Comparison of ENCODE assay signal across 32 cellular contexts in the genomic region with DNA sequence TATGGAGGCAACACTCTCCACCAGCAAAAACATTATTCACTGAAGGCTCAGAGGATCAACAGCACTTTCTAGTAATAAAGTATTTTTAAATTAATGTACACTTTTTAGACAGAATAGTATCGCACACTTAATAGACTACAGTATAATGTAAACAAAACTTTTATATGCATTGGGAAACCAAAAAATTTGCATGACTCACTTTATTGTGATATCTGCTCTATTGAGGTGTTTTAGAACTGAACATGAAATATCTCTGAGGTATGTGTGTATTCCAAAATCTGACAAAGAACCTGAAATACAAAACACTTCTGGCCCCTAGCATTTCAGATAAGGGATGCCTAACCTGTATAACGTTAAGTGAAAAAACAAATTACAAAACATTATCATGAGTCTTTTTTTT.
"Had no signal": no experiment of that assay in that cellular context is flagged by ENCODE, and none has a peak within 500 bp of the region (broad histone marks: within the 10 kb centered on the region; RNA-seq: fewer than 3 reads in every experiment).

No MANE protein-coding gene starts in this region.

- FAIRE-seq: TTC549 had no signal

- H3K4me1 Mint-ChIP-seq: activated B cell treated with CpG ODN at 0.5 μM for 24 hours; activated CD4-positive, alpha-beta T cell treated with anti-CD3 and anti-CD28 coated beads, Interleukin-2, amount 10 ng/mL, durations not matched to agents 24 days and 14 days; activated naive CD4-positive, alpha-beta T cell treated with anti-CD3 and anti-CD28 coated beads, Interleukin-2, amount 10 ng/mL, durations not matched to agents 7 days and 5 days; activated naive CD4-positive, alpha-beta T cell treated with anti-CD3 and anti-CD28 coated beads, Interleukin-2, amount 50 U/mL, for 24 hours; activated naive CD8-positive, alpha-beta T cell treated with anti-CD3 and anti-CD28 coated beads, Interleukin-2, amount 10 ng/mL, durations not matched to agents 7 days and 5 days; activated naive CD8-positive, alpha-beta T cell treated with anti-CD3 and anti-CD28 coated beads, Interleukin-2, amount 50 U/mL, for 24 hours had no signal

- H3K9me3 ChIP-seq: ascending aorta had no signal

- H3K4me3 Mint-ChIP-seq: activated B cell treated with CpG ODN at 0.5 μM for 24 hours; activated CD4-positive, alpha-beta memory T cell treated with anti-CD3 and anti-CD28 coated beads for 36 hours; activated CD4-positive, alpha-beta T cell treated with anti-CD3 and anti-CD28 coated beads, Interleukin-2, amount 10 ng/mL, durations not matched to agents 24 days and 14 days; activated CD8-positive, alpha-beta T cell treated with anti-CD3 and anti-CD28 coated beads for 36 hours; activated naive CD4-positive, alpha-beta T cell treated with anti-CD3 and anti-CD28 coated beads, Interleukin-2, amount 10 ng/mL, durations not matched to agents 7 days and 5 days; activated naive CD4-positive, alpha-beta T cell treated with anti-CD3 and anti-CD28 coated beads, Interleukin-2, amount 50 U/mL, for 24 hours; activated naive CD8-positive, alpha-beta T cell; activated naive CD8-positive, alpha-beta T cell treated with anti-CD3 and anti-CD28 coated beads, Interleukin-2, amount 10 ng/mL, durations not matched to agents 7 days and 5 days; activated naive CD8-positive, alpha-beta T cell treated with anti-CD3 and anti-CD28 coated beads, Interleukin-2, amount 50 U/mL, for 24 hours; activated T-cell treated with anti-CD3 and anti-CD28 coated beads, Interleukin-2, amount 50 U/mL, for 24 hours; brain; T-helper 1 cell treated with Interleukin-12 subunit alpha and Interleukin-12 subunit beta and Interleukin-4 antibody, amounts not matched to agents 30 μg/mL and 1 μg/mL, for 36 hours; T-helper 2 cell treated with Interferon-gamma antibody and Interleukin-4, amounts not matched to agents 5 μg/mL and 100 μg/mL, for 36 hours had no signal

- H3K9me3 Mint-ChIP-seq: activated B cell treated with CpG ODN at 0.5 μM for 24 hours; activated CD4-positive, alpha-beta memory T cell treated with anti-CD3 and anti-CD28 coated beads for 36 hours; activated CD4-positive, alpha-beta T cell treated with anti-CD3 and anti-CD28 coated beads, Interleukin-2, amount 10 ng/mL, durations not matched to agents 24 days and 14 days; activated CD8-positive, alpha-beta T cell treated with anti-CD3 and anti-CD28 coated beads for 36 hours; activated naive CD4-positive, alpha-beta T cell treated with anti-CD3 and anti-CD28 coated beads, Interleukin-2, amount 10 ng/mL, durations not matched to agents 7 days and 5 days; activated naive CD8-positive, alpha-beta T cell treated with anti-CD3 and anti-CD28 coated beads, Interleukin-2, amount 10 ng/mL, durations not matched to agents 7 days and 5 days; activated naive CD8-positive, alpha-beta T cell treated with anti-CD3 and anti-CD28 coated beads, Interleukin-2, amount 50 U/mL, for 24 hours; activated T-cell treated with anti-CD3 and anti-CD28 coated beads, Interleukin-2, amount 50 U/mL, for 24 hours; activated T-helper 2 cell treated with anti-CD3 and anti-CD28 coated beads, Interferon-gamma antibody, Interleukin-2, Interleukin-4, amounts not matched to agents 10 μg/mL and 5 μg/mL and 100 μg/mL, durations not matched to agents 14 hours and 24 hours and 36 hours; T-helper 1 cell treated with Interleukin-12 subunit alpha and Interleukin-12 subunit beta and Interleukin-4 antibody, amounts not matched to agents 30 μg/mL and 1 μg/mL, for 36 hours; T-helper 2 cell treated with Interferon-gamma antibody and Interleukin-4, amounts not matched to agents 5 μg/mL and 100 μg/mL, for 36 hours had no signal

- DNase-seq: activated B cell treated with CpG ODN at 0.5 μM for 24 hours; activated CD4-positive, alpha-beta memory T cell treated with anti-CD3 and anti-CD28 coated beads for 36 hours; activated CD4-positive, alpha-beta T cell treated with anti-CD3 and anti-CD28 coated beads for 4 hours; activated CD4-positive, alpha-beta T cell treated with anti-CD3 and anti-CD28 coated beads, Interleukin-2, amount 10 ng/mL, durations not matched to agents 24 days and 14 days; activated CD4-positive, alpha-beta T cell treated with anti-CD3 and anti-CD28 coated beads, Interleukin-2, amount 50 U/mL, for 1 hour; activated CD4-positive, alpha-beta T cell treated with anti-CD3 and anti-CD28 coated beads, Interleukin-2, amount 50 U/mL, for 4 hours; activated CD4-positive, CD25-positive, alpha-beta regulatory T cell treated with anti-CD3 and anti-CD28 coated beads, Interleukin-2, amount 50 U/mL, for 72 hours; activated CD8-positive, alpha-beta memory T cell treated with anti-CD3 and anti-CD28 coated beads, Interleukin-2, amount 50 U/mL, for 4 hours; activated CD8-positive, alpha-beta T cell treated with anti-CD3 and anti-CD28 coated beads for 36 hours; activated effector memory CD4-positive, alpha-beta T cell treated with Interleukin-2 at 50 U/mL for 16 hours; activated gamma-delta T cell; activated naive CD4-positive, alpha-beta T cell treated with anti-CD3 and anti-CD28 coated beads, Interleukin-2, amount 10 ng/mL, durations not matched to agents 7 days and 5 days; activated naive CD4-positive, alpha-beta T cell treated with Interleukin-2 at 50 U/mL for 16 hours; activated naive CD8-positive, alpha-beta T cell treated with anti-CD3 and anti-CD28 coated beads, Interleukin-2, amount 10 ng/mL, durations not matched to agents 7 days and 5 days; activated naive CD8-positive, alpha-beta T cell treated with anti-CD3 and anti-CD28 coated beads, Interleukin-2, amount 50 U/mL, for 24 hours; activated T-cell treated with anti-CD3 and anti-CD28 coated beads for 4 hours; activated T-cell treated with anti-CD3 and anti-CD28 coated beads, Interleukin-2, amount 50 U/mL, for 24 hours; activated T-cell treated with anti-CD3 and anti-CD28 coated beads, Interleukin-2, amount 50 U/mL, for 48 hours; amygdala; anterior cingulate cortex; central memory CD4-positive, alpha-beta T cell; T-helper 2 cell; T-helper 9 cell had no signal

- ATAC-seq: activated CD8-positive, alpha-beta T cell treated with anti-CD3 and anti-CD28 coated beads for 36 hours; activated naive CD8-positive, alpha-beta T cell treated with anti-CD3 and anti-CD28 coated beads, Interleukin-2, amount 50 U/mL, for 24 hours had no signal

- H3K27ac ChIP-seq: ascending aorta, VCaP had no signal

- H3K27me3 ChIP-seq: ascending aorta had no signal

- H3K27me3 Mint-ChIP-seq: brain had no signal

- H3K4me3 ChIP-seq: ascending aorta had no signal

- H3K36me3 Mint-ChIP-seq: activated CD4-positive, alpha-beta memory T cell treated with anti-CD3 and anti-CD28 coated beads for 36 hours; activated naive CD4-positive, alpha-beta T cell treated with anti-CD3 and anti-CD28 coated beads, Interleukin-2, amount 10 ng/mL, durations not matched to agents 7 days and 5 days; activated naive CD4-positive, alpha-beta T cell treated with anti-CD3 and anti-CD28 coated beads, Interleukin-2, amount 50 U/mL, for 24 hours; activated naive CD8-positive, alpha-beta T cell; activated naive CD8-positive, alpha-beta T cell treated with anti-CD3 and anti-CD28 coated beads, Interleukin-2, amount 10 ng/mL, durations not matched to agents 7 days and 5 days had no signal

- H3K27ac Mint-ChIP-seq: activated B cell treated with CpG ODN at 0.5 μM for 24 hours; activated CD4-positive, alpha-beta memory T cell treated with anti-CD3 and anti-CD28 coated beads for 36 hours; activated CD4-positive, alpha-beta T cell treated with anti-CD3 and anti-CD28 coated beads, Interleukin-2, amount 10 ng/mL, durations not matched to agents 24 days and 14 days; activated CD8-positive, alpha-beta T cell treated with anti-CD3 and anti-CD28 coated beads for 36 hours; activated naive CD4-positive, alpha-beta T cell treated with anti-CD3 and anti-CD28 coated beads, Interleukin-2, amount 10 ng/mL, durations not matched to agents 7 days and 5 days; activated naive CD4-positive, alpha-beta T cell treated with anti-CD3 and anti-CD28 coated beads, Interleukin-2, amount 50 U/mL, for 24 hours; activated naive CD8-positive, alpha-beta T cell; activated naive CD8-positive, alpha-beta T cell treated with anti-CD3 and anti-CD28 coated beads, Interleukin-2, amount 10 ng/mL, durations not matched to agents 7 days and 5 days; activated naive CD8-positive, alpha-beta T cell treated with anti-CD3 and anti-CD28 coated beads, Interleukin-2, amount 50 U/mL, for 24 hours; activated T-cell treated with anti-CD3 and anti-CD28 coated beads, Interleukin-2, amount 50 U/mL, for 24 hours; activated T-helper 2 cell treated with anti-CD3 and anti-CD28 coated beads, Interferon-gamma antibody, Interleukin-2, Interleukin-4, amounts not matched to agents 10 μg/mL and 5 μg/mL and 100 μg/mL, durations not matched to agents 14 hours and 24 hours and 36 hours; brain; T-helper 1 cell treated with Interleukin-12 subunit alpha and Interleukin-12 subunit beta and Interleukin-4 antibody, amounts not matched to agents 30 μg/mL and 1 μg/mL, for 36 hours; T-helper 2 cell treated with Interferon-gamma antibody and Interleukin-4, amounts not matched to agents 5 μg/mL and 100 μg/mL, for 36 hours had no signal
